1 cellular context compared by ENCODE assay signal in genomic region chr11:47220401-47220821, GRCh38.
TF ChIP-seq lines count a peak whose summit lies in the region.

No MANE protein-coding gene starts in this region.

TF ChIP-seq in IMR-90, 13 proteins besides CTCF, POLR2A, EP300 and RAD21:
- no peak for TF ChIP-seq RCOR1 (IDR thresholded peaks at IDR 0.05; ENCODE audit: insufficient replicate concordance, low read length)
- TF ChIP-seq CHD1 (IDR thresholded peaks at IDR 0.05; ENCODE audit: low read depth, low read length), result no peak
- TF ChIP-seq BHLHE40 (IDR thresholded peaks at IDR 0.05; ENCODE audit: low read depth, low read length), result no peak
- TF ChIP-seq FOS (IDR thresholded peaks at IDR 0.05; ENCODE audit: low read depth, low read length), result no peak
- TF ChIP-seq CEBPB (IDR thresholded peaks at IDR 0.05; ENCODE audit: low read depth, low read length), result peak; percentile 93
- no peak for TF ChIP-seq RFX5 (IDR thresholded peaks at IDR 0.05; ENCODE audit: low read depth, low read length)
- TF ChIP-seq MAFK (IDR thresholded peaks at IDR 0.05; ENCODE audit: low read depth, low read length), result 0 out of 2 replicates have a peak, but pooled peaks have one; percentile 0
- no peak for TF ChIP-seq NFE2L2 (IDR thresholded peaks at IDR 0.05; ENCODE audit: low read depth, low read length)
- no peak for TF ChIP-seq MAZ (IDR thresholded peaks at IDR 0.05; ENCODE audit: borderline replicate concordance, low read depth, low read length)
- TF ChIP-seq, protein P1, sequence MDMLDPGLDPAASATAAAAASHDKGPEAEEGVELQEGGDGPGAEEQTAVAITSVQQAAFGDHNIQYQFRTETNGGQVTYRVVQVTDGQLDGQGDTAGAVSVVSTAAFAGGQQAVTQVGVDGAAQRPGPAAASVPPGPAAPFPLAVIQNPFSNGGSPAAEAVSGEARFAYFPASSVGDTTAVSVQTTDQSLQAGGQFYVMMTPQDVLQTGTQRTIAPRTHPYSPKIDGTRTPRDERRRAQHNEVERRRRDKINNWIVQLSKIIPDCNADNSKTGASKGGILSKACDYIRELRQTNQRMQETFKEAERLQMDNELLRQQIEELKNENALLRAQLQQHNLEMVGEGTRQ (IDR thresholded peaks at IDR 0.05; ENCODE audit: low read depth, low read length), result no peak
- TF ChIP-seq MXI1 (IDR thresholded peaks at IDR 0.05; ENCODE audit: borderline replicate concordance, low read depth, low read length), result no peak
- TF ChIP-seq SMC3 (IDR thresholded peaks at IDR 0.05; ENCODE audit: low read depth, low read length), result no peak
- TF ChIP-seq, protein P2, sequence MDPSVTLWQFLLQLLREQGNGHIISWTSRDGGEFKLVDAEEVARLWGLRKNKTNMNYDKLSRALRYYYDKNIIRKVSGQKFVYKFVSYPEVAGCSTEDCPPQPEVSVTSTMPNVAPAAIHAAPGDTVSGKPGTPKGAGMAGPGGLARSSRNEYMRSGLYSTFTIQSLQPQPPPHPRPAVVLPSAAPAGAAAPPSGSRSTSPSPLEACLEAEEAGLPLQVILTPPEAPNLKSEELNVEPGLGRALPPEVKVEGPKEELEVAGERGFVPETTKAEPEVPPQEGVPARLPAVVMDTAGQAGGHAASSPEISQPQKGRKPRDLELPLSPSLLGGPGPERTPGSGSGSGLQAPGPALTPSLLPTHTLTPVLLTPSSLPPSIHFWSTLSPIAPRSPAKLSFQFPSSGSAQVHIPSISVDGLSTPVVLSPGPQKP (IDR thresholded peaks at IDR 0.05; ENCODE audit: borderline replicate concordance, low read depth, low read length), result no peak
